23 cellular contexts compared by ENCODE assay signal in the genomic region with DNA sequence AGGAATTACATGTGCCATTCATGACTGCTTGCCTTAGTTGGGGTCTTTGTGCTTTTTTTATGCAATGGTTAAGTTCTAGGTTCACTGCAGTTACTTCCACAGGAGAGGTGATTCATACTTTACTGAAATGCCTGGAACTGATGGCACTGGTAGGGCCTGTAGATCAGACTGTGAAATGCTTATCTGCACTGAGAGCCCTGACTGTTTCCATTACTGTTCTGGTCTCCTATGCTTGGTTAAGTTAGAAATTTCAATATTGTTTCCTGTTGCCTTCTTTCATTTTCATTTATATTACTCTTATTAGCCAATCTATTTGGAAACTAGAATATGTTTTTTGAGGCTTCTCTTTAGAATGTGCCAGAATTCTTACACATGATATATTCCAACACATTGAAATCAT.
"Had no signal": no experiment of that assay in that cellular context is flagged by ENCODE, and none has a peak within 500 bp of the region (broad histone marks: within the 10 kb centered on the region; RNA-seq: fewer than 3 reads in every experiment).

No MANE protein-coding gene starts in this region.

- H3K27me3 ChIP-seq: SJCRH30 had no signal

- ATAC-seq: HepG2, Panc1, PC-3, SK-N-SH treated with all-trans-retinoic acid at 6 μM for 48 hours had no signal

- H3K9me3 ChIP-seq: MG63, SJCRH30 had no signal

- H3K27ac ChIP-seq: RWPE1, SJCRH30 had no signal

- H3K4me3 ChIP-seq: MG63, SJCRH30 had no signal

- DNase-seq: IMR-90, Karpas-422, KG1, MG63, NCI-H1092, NCI-H1105 treated with DMSO at 0.1 percent for 48 hours, NCI-H1417 treated with DMSO at 0.1 percent for 48 hours, NCI-H146, NCI-H1694 treated with DMSO at 0.1 percent for 48 hours, NCI-H1930, NCI-H2081, NCI-H2107, NCI-H2227 treated with DMSO at 0.1 percent for 48 hours, NCI-H524, NCI-H526 treated with DMSO at 0.1 percent for 48 hours, NCI-H774, PC-3, SHP77, SJCRH30 had no signal

- H3K36me3 ChIP-seq: MG63, SJCRH30 had no signal
